9 cellular contexts compared by ENCODE assay signal in genomic region chr6:158854214-158855101, GRCh38. TPM values are rescaled to one million over a fixed set of nuclear protein-coding genes. Genes with fewer than 3 reads are reported as not detected.
DNase-seq lines count a peak whose midpoint lies in the region; ATAC-seq and TF ChIP-seq lines count a peak whose summit lies in the region.
"Had no signal": no experiment of that assay in that cellular context is flagged by ENCODE, and none has a peak within 500 bp of the region (broad histone marks: within the 10 kb centered on the region; RNA-seq: fewer than 3 reads in every experiment).

No MANE protein-coding gene starts in this region.

- ATAC-seq in GM21381 (IDR thresholded peaks at IDR 0.05; ENCODE audit: unreplicated experiment): no peak

- 63 to 75% (median 70%) methylated on average over 7 of the region's 7 CpGs for WGBS in stomach, 5 donors

- peak; percentile 42 for DNase-seq in activated T-cell treated with anti-CD3 and anti-CD28 coated beads, Interleukin-2, amount 50 U/mL, for 1 hour
- no peak for DNase-seq in activated T-cell treated with anti-CD3 and anti-CD28 coated beads for 4 hours
- peak in 1 of 2 experiments; percentile 75 for DNase-seq in SJSA1 (ENCODE audit: low read depth in 1 of 2, low spot score in 2 of 2)
- peak; percentile 81 to 87 for DNase-seq in erythroblast (lab: John Stamatoyannopoulos, UW)
- no peak for DNase-seq in stomach
- no peak for DNase-seq in epidermal melanocyte (ENCODE audit: insufficient read length, low spot score)
- DNase-seq in nephron progenitor cell: no peak
- DNase-seq: activated naive CD8-positive, alpha-beta T cell treated with anti-CD3 and anti-CD28 coated beads, Interleukin-2, amount 50 U/mL, for 24 hours had no signal

- TF ChIP-seq CTCF in stomach (IDR thresholded peaks at IDR 0.05): no peak
- no peak for TF ChIP-seq CTCF in nephron progenitor cell (IDR thresholded peaks at IDR 0.05)

- TF ChIP-seq EP300 in stomach (IDR thresholded peaks at IDR 0.05): no peak

- H3K36me3 Mint-ChIP-seq in nephron progenitor cell (ENCODE audit: low read depth): no peaks in the 10 kb centered on the region

- intact Hi-C loops in stomach (cut with DNase I; ENCODE audit: low total_unique reads): no loop called here

- H3K36me3 ChIP-seq in SJSA1: no peaks in the 10 kb centered on the region
- H3K36me3 ChIP-seq in stomach: no peaks in the 10 kb centered on the region

- H3K9me3 ChIP-seq in SJSA1 (replicated peaks) (no peaks in the 10 kb centered on the region), stomach (no peaks in the 10 kb centered on the region)

- peaks cover 2% of the 10 kb centered on the region for H3K27me3 Mint-ChIP-seq in nephron progenitor cell (ENCODE audit: low read depth, poor library complexity)
- H3K27me3 Mint-ChIP-seq: activated naive CD8-positive, alpha-beta T cell treated with anti-CD3 and anti-CD28 coated beads, Interleukin-2, amount 50 U/mL, for 24 hours had no signal

- H3K4me3 Mint-ChIP-seq in nephron progenitor cell: no peak overlapping the region
- H3K4me3 Mint-ChIP-seq: activated naive CD8-positive, alpha-beta T cell treated with anti-CD3 and anti-CD28 coated beads, Interleukin-2, amount 50 U/mL, for 24 hours had no signal

- H3K27ac ChIP-seq in SJSA1 (peak overlapping the region; percentile 89), stomach (peak overlapping the region; percentile 80 to 93 (median 87))

- H3K27me3 ChIP-seq in SJSA1 (replicated peaks) (no peaks in the 10 kb centered on the region), stomach (no peaks in the 10 kb centered on the region)

- TF ChIP-seq POLR2A in erythroblast (IDR thresholded peaks at IDR 0.05; ENCODE audit: low read length) (peak; percentile 27), stomach (IDR thresholded peaks at IDR 0.05) (no peak)

- peaks cover 73% of the 10 kb centered on the region for H3K4me1 ChIP-seq in SJSA1 (replicated peaks)
- peaks cover 19 to 72% (median 48%) of the 10 kb centered on the region in 4 donors for H3K4me1 ChIP-seq in stomach

- H3K4me1 Mint-ChIP-seq in nephron progenitor cell: peaks cover 39% of the 10 kb centered on the region

- H3K27ac Mint-ChIP-seq in nephron progenitor cell: no peak overlapping the region
- H3K27ac Mint-ChIP-seq: activated naive CD8-positive, alpha-beta T cell treated with anti-CD3 and anti-CD28 coated beads, Interleukin-2, amount 50 U/mL, for 24 hours had no signal

- H3K9me3 Mint-ChIP-seq in nephron progenitor cell: no peaks in the 10 kb centered on the region
- H3K9me3 Mint-ChIP-seq: activated naive CD8-positive, alpha-beta T cell treated with anti-CD3 and anti-CD28 coated beads, Interleukin-2, amount 50 U/mL, for 24 hours had no signal

- H3K4me3 ChIP-seq in SJSA1 (no peak overlapping the region), stomach (no peak overlapping the region)

RNA-seq across cellular contexts. Expression of gene EZR, which starts 35.3 kb away (rescaled TPM):
- total RNA-seq in SJSA1 (2014; rRNA removed; shearing (Covaris generic)): 202 and 246 TPM in 2 replicates
- 100 to 1,000 TPM in 3 of 5 donors, 10 to 100 TPM in 2; 69.5 to 317 (median 295) TPM for total RNA-seq in stomach
- polyA plus RNA-seq in stomach: 100 to 1,000 TPM; 121 to 231 (median 205) TPM

Comparison
In these comparisons a context has a peak if more than half of its experiments do, and no peak if none do; other contexts are left out.
1. DNase-seq: peak in activated T-cell treated with anti-CD3 and anti-CD28 coated beads, Interleukin-2, amount 50 U/mL, for 1 hour (single experiment) and erythroblast (2 of 2); none in activated T-cell treated with anti-CD3 and anti-CD28 coated beads for 4 hours (single experiment), stomach (single experiment), epidermal melanocyte (single experiment) and nephron progenitor cell (single experiment).